In the genomic region with DNA sequence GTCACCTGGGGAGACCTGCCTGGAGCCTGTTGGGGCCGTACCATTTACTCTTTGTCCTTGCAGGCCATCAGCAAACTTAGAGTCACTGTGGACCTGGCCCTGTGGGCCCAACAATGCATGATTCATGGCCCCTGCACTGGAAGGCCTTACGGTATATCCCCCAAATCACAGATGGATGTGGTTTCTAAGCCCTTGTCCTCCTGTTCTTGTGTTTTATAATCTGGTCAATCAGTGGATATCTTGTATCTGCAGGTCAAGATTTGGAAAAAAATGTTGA, we compare ENCODE assay signal across 1 cellular context.
TF ChIP-seq lines count a peak whose summit lies in the region.

No MANE protein-coding gene starts in this region.

TF ChIP-seq in SK-N-SH, 30 proteins besides CTCF, POLR2A, EP300 and RAD21 (continued from another document):
- TF ChIP-seq ZBTB33 (IDR thresholded peaks at IDR 0.05; ENCODE audit: borderline replicate concordance, low read depth) (no peak), FOXJ3 (CRISPR knock-in tag; IDR thresholded peaks at IDR 0.05) (no peak), ELF1 (IDR thresholded peaks at IDR 0.05) (no peak), RFX5 (IDR thresholded peaks at IDR 0.05; ENCODE audit: low read length) (no peak), GATA2 (CRISPR knock-in tag; IDR thresholded peaks at IDR 0.05) (no peak), EZH2phosphoT487 (IDR thresholded peaks at IDR 0.05; ENCODE audit: borderline replicate concordance, low read depth) (no peak), FOSL2 (IDR thresholded peaks at IDR 0.05; ENCODE audit: borderline replicate concordance, low read depth) (no peak), FOXM1 (IDR thresholded peaks at IDR 0.05; ENCODE audit: low read depth) (no peak), RXRA (IDR thresholded peaks at IDR 0.05; ENCODE audit: borderline replicate concordance, low read depth) (no peak), SMC3 (IDR thresholded peaks at IDR 0.05; ENCODE audit: low read depth, low read length) (no peak), TCF12 (IDR thresholded peaks at IDR 0.05) (no peak), MAX (IDR thresholded peaks at IDR 0.05; ENCODE audit: low read depth) (no peak), JUND (IDR thresholded peaks at IDR 0.05) (no peak), TEAD4 (IDR thresholded peaks at IDR 0.05; ENCODE audit: borderline replicate concordance, insufficient read depth) (no peak), GABPA (IDR thresholded peaks at IDR 0.05; ENCODE audit: low read depth) (no peak), SIN3A (IDR thresholded peaks at IDR 0.05; ENCODE audit: borderline replicate concordance, low read depth, low read length) (no peak)
- TF ChIP-seq, protein P1, sequence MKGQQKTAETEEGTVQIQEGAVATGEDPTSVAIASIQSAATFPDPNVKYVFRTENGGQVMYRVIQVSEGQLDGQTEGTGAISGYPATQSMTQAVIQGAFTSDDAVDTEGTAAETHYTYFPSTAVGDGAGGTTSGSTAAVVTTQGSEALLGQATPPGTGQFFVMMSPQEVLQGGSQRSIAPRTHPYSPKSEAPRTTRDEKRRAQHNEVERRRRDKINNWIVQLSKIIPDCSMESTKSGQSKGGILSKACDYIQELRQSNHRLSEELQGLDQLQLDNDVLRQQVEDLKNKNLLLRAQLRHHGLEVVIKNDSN (IDR thresholded peaks at IDR 0.05; ENCODE audit: borderline replicate concordance, low read depth): no peak
